ENCODE assay signal across 21 cellular contexts in the genomic region with DNA sequence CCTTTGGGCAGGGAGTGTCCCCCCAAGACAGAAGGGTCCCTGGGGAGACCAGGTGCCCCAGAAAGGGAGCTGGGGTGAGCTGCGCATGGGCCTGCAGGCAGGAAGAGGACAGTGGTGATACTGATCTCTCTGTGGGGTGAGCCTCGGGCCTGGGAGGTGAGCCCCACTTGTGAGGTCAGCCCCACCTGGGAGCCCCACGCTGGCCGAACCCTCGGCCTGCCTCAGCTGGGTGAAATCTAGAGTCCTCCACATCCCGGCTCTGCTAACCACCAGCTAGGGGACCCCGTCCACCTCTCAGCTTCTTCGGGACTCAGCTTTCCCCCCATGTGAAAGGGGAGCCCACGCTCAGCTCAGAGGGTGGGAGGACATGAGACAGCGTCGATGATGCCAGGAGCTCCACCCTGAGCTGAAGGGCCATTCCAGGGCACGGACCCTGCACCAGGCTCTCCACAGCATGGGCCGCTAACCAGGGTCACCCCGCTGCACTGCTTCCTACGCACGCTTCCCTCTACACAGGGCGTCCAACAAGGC. TPM values are rescaled to one million over a fixed set of nuclear protein-coding genes. Genes with fewer than 3 reads are reported as not detected.
DNase-seq lines count a peak whose midpoint lies in the region; ATAC-seq and TF ChIP-seq lines count a peak whose summit lies in the region.
"Had no signal": no experiment of that assay in that cellular context is flagged by ENCODE, and none has a peak within 500 bp of the region (broad histone marks: within the 10 kb centered on the region; RNA-seq: fewer than 3 reads in every experiment).

No MANE protein-coding gene starts in this region.

- H3K27me3 ChIP-seq in hepatocyte (no peaks in the 10 kb centered on the region), psoas muscle (ENCODE audit: insufficient read depth in 3 of 3, low read length in 2 of 3) (no peaks in the 10 kb centered on the region), MM.1S (replicated peaks; ENCODE audit: insufficient read depth, low read length) (peaks cover 38% of the 10 kb centered on the region)

- H3K36me3 ChIP-seq in hepatocyte (replicated peaks; ENCODE audit: insufficient read depth, low read depth) (no peaks in the 10 kb centered on the region), psoas muscle (ENCODE audit: insufficient read depth in 1 of 2, low read depth in 1 of 2) (no peaks in the 10 kb centered on the region), MM.1S (replicated peaks; ENCODE audit: insufficient read depth, low read length) (no peaks in the 10 kb centered on the region)
- H3K36me3 ChIP-seq: neutrophil had no signal

- intact Hi-C loops in psoas muscle (cut with DNase I) = no loop called here

- H3K4me1 ChIP-seq in hepatocyte (ENCODE audit: insufficient read depth) = peaks cover 3% of the 10 kb centered on the region
- H3K4me1 ChIP-seq in psoas muscle = peaks cover 57% of the 10 kb centered on the region
- no peaks in the 10 kb centered on the region for H3K4me1 ChIP-seq in MM.1S (ENCODE audit: low read length)

- no peak for ATAC-seq in psoas muscle
- no peak for ATAC-seq in HG02840 (IDR thresholded peaks at IDR 0.05; ENCODE audit: low FRiP score, unreplicated experiment)
- ATAC-seq in HG03108 (IDR thresholded peaks at IDR 0.05; ENCODE audit: unreplicated experiment) = no peak
- ATAC-seq: GM12878 had no signal

- H3F3A ChIP-seq in MM.1S (ENCODE audit: insufficient read depth, low read length) = no peaks in the 10 kb centered on the region

- peak; percentile 17 for DNase-seq in G401 (ENCODE audit: low spot score)
- DNase-seq in caudate nucleus (lab: John Stamatoyannopoulos, UW) = peak in 3 of 61 donors; percentile 38 to 47 (median 38)
- no peak for DNase-seq in hepatocyte (ENCODE audit: low spot score)
- peak; percentile 8 to 33 for DNase-seq in psoas muscle
- DNase-seq in MM.1S = no peak
- no peak for DNase-seq in iPS-NIHi11 (ENCODE audit: low spot score)
- DNase-seq: activated CD4-positive, alpha-beta T cell treated with anti-CD3 and anti-CD28 coated beads, Interleukin-2, amount 10 ng/mL, durations not matched to agents 7 days and 5 days; activated naive CD4-positive, alpha-beta T cell; activated T-cell treated with anti-CD3 and anti-CD28 coated beads for 4 hours; GDM1; GOT3; KG1; midbrain; NCI-H1105; stimulated activated CD4-positive, alpha-beta T cell treated with anti-CD3 and anti-CD28 coated beads, Interleukin-4, amount 100 ng/mL, for 4 hours; stimulated activated CD8-positive, alpha-beta memory T cell treated with anti-CD3 and anti-CD28 coated beads, Interleukin-4, amount 100 ng/mL, for 48 hours had no signal

- H3K79me2 ChIP-seq in hepatocyte (no peaks in the 10 kb centered on the region), MM.1S (ENCODE audit: low read length) (no peaks in the 10 kb centered on the region)

- TF ChIP-seq CTCF in hepatocyte (IDR thresholded peaks at IDR 0.05; ENCODE audit: poor library complexity) (no peak), psoas muscle (IDR thresholded peaks at IDR 0.05) (no peak), MM.1S (IDR thresholded peaks at IDR 0.05; ENCODE audit: low read length) (no peak)

- in situ Hi-C loops in G401 (cut with HindIII; ENCODE audit: low sequenced_read_pairs) = no loop called here

- no peaks in the 10 kb centered on the region for H3K9me3 ChIP-seq in hepatocyte (ENCODE audit: low read depth)
- H3K9me3 ChIP-seq in psoas muscle = no peaks in the 10 kb centered on the region
- no peaks in the 10 kb centered on the region for H3K9me3 ChIP-seq in MM.1S (replicated peaks; ENCODE audit: insufficient read depth, low read length)
- H3K9me3 ChIP-seq: neutrophil had no signal

- no peaks in the 10 kb centered on the region for H3K9me2 ChIP-seq in hepatocyte (replicated peaks; ENCODE audit: insufficient read depth)
- H3K9me2 ChIP-seq in MM.1S (replicated peaks; ENCODE audit: insufficient read depth, low read length) = no peaks in the 10 kb centered on the region

- H3K9ac ChIP-seq in MM.1S (ENCODE audit: low read length) = no peak overlapping the region

- H3K27ac ChIP-seq in caudate nucleus (ENCODE audit: low read depth, low read length) (peak overlapping the region; percentile 73), hepatocyte (no peak overlapping the region), psoas muscle (peak overlapping the region; percentile 4), MM.1S (ENCODE audit: low read length) (no peak overlapping the region)
- H3K27ac ChIP-seq: HL-60, neutrophil had no signal

- no peaks in the 10 kb centered on the region for H4K20me1 ChIP-seq in hepatocyte (ENCODE audit: insufficient read depth, poor library complexity, severe bottlenecking)
- H4K20me1 ChIP-seq in MM.1S (ENCODE audit: insufficient read depth, low read length) = no peaks in the 10 kb centered on the region

- H2AFZ ChIP-seq in hepatocyte (peak overlapping the region; percentile 33), MM.1S (ENCODE audit: low read length) (no peak overlapping the region)

- H3K4me2 ChIP-seq in hepatocyte (peak overlapping the region; percentile 72), MM.1S (ENCODE audit: low read depth, low read length) (no peak overlapping the region)

- H3K4me3 ChIP-seq in hepatocyte (no peak overlapping the region), psoas muscle (no peak overlapping the region), MM.1S (ENCODE audit: low read length) (no peak overlapping the region)
- H3K4me3 ChIP-seq: GM12878 had no signal

- 91% methylated on average over 17 of the region's 17 CpGs for WGBS in hepatocyte (ENCODE audit: low lambda C conversion rate, missing lambda C conversion rate)
- 81 to 91% (median 86%) methylated on average over 15 to 17 of the region's 17 CpGs for WGBS in psoas muscle, 3 donors

RNA-seq across cellular contexts. Expression of a gene that starts 48.8 kb away (rescaled TPM):
- 0.06 and 2.2 TPM in 2 replicates for total RNA-seq in G401 (2014; rRNA removed; shearing (Covaris generic))
- 0.37 TPM in 1 of 2 replicates, not detected in the other for total RNA-seq in hepatocyte
- 1.7 TPM in 1 of 2 replicates, not detected in the other for polyA plus RNA-seq in hepatocyte
- total RNA-seq in psoas muscle = 10 to 100 TPM; 50.0 to 81.4 (median 67.2) TPM
- polyA plus RNA-seq in psoas muscle = 10 to 100 TPM; 14.5 to 24.3 (median 19.9) TPM
- total RNA-seq: activated CD4-positive, alpha-beta T cell treated with anti-CD3 and anti-CD28 coated beads, Interleukin-2, amount 10 ng/mL, durations not matched to agents 7 days and 5 days had no signal

Comparison
In these comparisons a context has a peak if more than half of its experiments do, and no peak if none do; other contexts are left out.
1. DNase-seq: peak in G401 (single experiment) and psoas muscle (2 of 2); none in hepatocyte (single experiment), MM.1S (single experiment) and iPS-NIHi11 (single experiment).
2. H3K27ac ChIP-seq: peak in caudate nucleus (single experiment) and psoas muscle (single experiment); none in hepatocyte (single experiment) and MM.1S (single experiment).
3. RNA of a gene that starts 48.8 kb away (total RNA-seq): 50.0 to 81.4 TPM in psoas muscle; 0.06 to 2.2 TPM in G401 and 0.37 TPM in hepatocyte; every median in the first group is over 10 times any median in the second.